In the genomic region with DNA sequence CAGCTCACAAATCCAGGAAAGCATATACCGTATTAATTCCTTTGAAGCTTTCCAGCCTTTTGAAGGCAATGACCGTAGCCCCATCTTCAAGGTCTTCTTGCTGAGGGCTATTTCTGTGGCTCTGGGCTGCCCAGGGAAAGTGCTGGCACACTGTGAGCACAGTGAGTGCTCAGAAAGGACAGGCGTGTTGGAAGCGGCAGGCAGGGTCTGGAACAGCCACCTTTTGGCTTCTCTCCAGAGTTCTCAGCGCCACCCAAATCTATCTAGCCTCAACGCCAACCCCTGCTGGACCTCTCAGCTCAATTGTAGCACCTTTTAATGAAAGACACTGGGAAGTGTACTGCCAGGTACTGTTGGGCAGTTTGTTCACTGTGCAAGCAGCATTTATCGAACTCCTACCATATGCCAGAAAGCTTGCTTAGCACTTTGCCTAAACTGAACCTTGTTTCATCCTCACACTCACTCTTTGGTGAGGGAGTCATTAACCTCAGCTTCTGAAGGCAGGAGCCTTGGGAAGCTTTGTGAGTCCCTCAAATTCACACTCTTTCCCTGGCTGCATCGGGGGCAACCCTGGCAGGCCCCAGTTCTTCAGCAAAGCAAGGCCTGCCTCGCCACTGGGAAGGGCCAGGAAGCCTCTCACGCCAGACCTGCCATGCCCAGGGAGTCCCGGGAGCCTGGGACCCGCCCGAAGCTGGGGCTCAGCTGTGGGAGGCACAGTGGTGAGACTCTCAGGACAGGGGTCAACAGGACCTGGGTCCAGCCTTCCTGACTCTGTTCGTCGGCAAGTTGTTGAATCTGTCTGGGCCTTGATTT, we compare ENCODE assay signal across 17 cellular contexts. TPM values are rescaled to one million over a fixed set of nuclear protein-coding genes. Genes with fewer than 3 reads are reported as not detected.
DNase-seq lines count a peak whose midpoint lies in the region; ATAC-seq and TF ChIP-seq lines count a peak whose summit lies in the region.
"Had no signal": no experiment of that assay in that cellular context is flagged by ENCODE, and none has a peak within 500 bp of the region (broad histone marks: within the 10 kb centered on the region; RNA-seq: fewer than 3 reads in every experiment).

No MANE protein-coding gene starts in this region.

- TF ChIP-seq POLR2A in HCT116 (IDR thresholded peaks at IDR 0.05; ENCODE audit: borderline replicate concordance, extremely low read depth, insufficient read depth, insufficient read length): no peak

- H3K9ac ChIP-seq in HCT116 (ENCODE audit: low read length) (no peak overlapping the region), trophoblast cell (ENCODE audit: low read length) (no peak overlapping the region)

- H3K9me3 ChIP-seq in HCT116 (ENCODE audit: control insufficient read depth in 1 of 2, insufficient read depth in 1 of 2, low read depth in 1 of 2, low read length in 2 of 2) (no peaks in the 10 kb centered on the region), trophoblast cell (ENCODE audit: insufficient read depth, low read depth, low read length) (no peaks in the 10 kb centered on the region)

- no peak overlapping the region for H3K4ac ChIP-seq in trophoblast cell (ENCODE audit: low read depth, low read length)

- H3K4me1 Mint-ChIP-seq in glutamatergic neuron (ENCODE audit: low read depth, unreplicated experiment): peaks cover 17% of the 10 kb centered on the region
- H3K4me1 Mint-ChIP-seq in activated naive CD8-positive, alpha-beta T cell treated with anti-CD3 and anti-CD28 coated beads, Interleukin-2, amount 50 U/mL, for 24 hours: peaks cover 24% of the 10 kb centered on the region

- no TSS peak for BruUV-seq in HCT116 (replicated peaks; lab: Mats Ljungman, UMichigan)

- peak overlapping the region; percentile 3 for H3K27ac Mint-ChIP-seq in glutamatergic neuron (ENCODE audit: unreplicated experiment)
- H3K27ac Mint-ChIP-seq in activated naive CD4-positive, alpha-beta T cell treated with anti-CD3 and anti-CD28 coated beads, Interleukin-2, amount 50 U/mL, for 72 hours: no peak overlapping the region
- H3K27ac Mint-ChIP-seq in activated naive CD8-positive, alpha-beta T cell treated with anti-CD3 and anti-CD28 coated beads, Interleukin-2, amount 50 U/mL, for 24 hours: no peak overlapping the region
- H3K27ac Mint-ChIP-seq: WTC11 had no signal

- peak overlapping the region; percentile 68 for H2BK120ac ChIP-seq in trophoblast cell (ENCODE audit: insufficient read depth, low read length, poor library complexity)

- H2AK5ac ChIP-seq in trophoblast cell (ENCODE audit: low read length): peak overlapping the region; percentile 82

- H3K27me3 Mint-ChIP-seq in glutamatergic neuron (ENCODE audit: unreplicated experiment): peaks cover 4% of the 10 kb centered on the region
- H3K27me3 Mint-ChIP-seq in activated naive CD8-positive, alpha-beta T cell treated with anti-CD3 and anti-CD28 coated beads, Interleukin-2, amount 50 U/mL, for 24 hours: no peaks in the 10 kb centered on the region

- CTCF ChIA-PET in HCT116 (lab: Charles Lee): interaction anchor here (0.7 to 4.3 kb wide), 2 partner anchors 11 to 85 kb away, joined by 3 to 33 read pairs; no protein-coding TSS in a partner anchor

- RAD21 ChIA-PET in HCT116 (lab: Charles Lee; ENCODE audit: low non-redundant PET in 1 of 2, low total read pairs in 2 of 2, uncharacterized antibody in 2 of 2, unreplicated experiment in 2 of 2): interaction anchor here in 1 of 2 experiments (1.1 kb wide), 1 partner anchor 11 kb away, joined by 4 read pairs; no protein-coding TSS in a partner anchor

- POLR2A ChIA-PET in HCT116 (lab: Charles Lee): no interaction called here

- H2AFZ ChIP-seq in HCT116 (ENCODE audit: low read depth, low read length, poor library complexity, severe bottlenecking) (no peak overlapping the region), trophoblast cell (ENCODE audit: insufficient read depth, low read length, poor library complexity) (no peak overlapping the region)

- TF ChIP-seq CTCF in HCT116 (IDR thresholded peaks at IDR 0.05 in 2 of 3, conservative IDR thresholded peaks at IDR 0.05 in 1 of 3; ENCODE audit: borderline replicate concordance in 1 of 3, insufficient read depth in 1 of 3, low read depth in 2 of 3, low read length in 2 of 3): no peak
- no peak for TF ChIP-seq CTCF in glutamatergic neuron (IDR thresholded peaks at IDR 0.05; ENCODE audit: partially characterized antibody, unreplicated experiment)
- TF ChIP-seq CTCF in coronary artery (IDR thresholded peaks at IDR 0.05): no peak

- H2BK5ac ChIP-seq in trophoblast cell (ENCODE audit: low read depth, low read length, poor library complexity): no peak overlapping the region

- peak overlapping the region; percentile 91 for H2BK12ac ChIP-seq in trophoblast cell (ENCODE audit: low read length)

- H3K36me3 ChIP-seq in HCT116 (ENCODE audit: control insufficient read depth in 1 of 2, insufficient read depth in 2 of 2, low read length in 2 of 2) (no peaks in the 10 kb centered on the region), trophoblast cell (ENCODE audit: control insufficient read depth in 1 of 2, insufficient read depth in 2 of 2, low read length in 2 of 2) (no peaks in the 10 kb centered on the region)

- no peak overlapping the region for H4K12ac ChIP-seq in trophoblast cell (ENCODE audit: low read depth, low read length)

- DNase-seq in HCT116 (ENCODE audit: low read depth, low spot score) (no peak), NCI-H446 (lab: John Stamatoyannopoulos, UW) (peak; percentile 12 to 69), glutamatergic neuron (no peak), trophoblast cell (no peak), coronary artery (ENCODE audit: low spot score) (no peak)
- no peak for DNase-seq in activated naive CD4-positive, alpha-beta T cell treated with anti-CD3 and anti-CD28 coated beads, Interleukin-2, amount 50 U/mL, for 72 hours (ENCODE audit: low spot score in 2 of 2)
- no peak for DNase-seq in activated naive CD8-positive, alpha-beta T cell treated with anti-CD3 and anti-CD28 coated beads, Interleukin-2, amount 50 U/mL, for 24 hours
- DNase-seq: amniotic stem cell; cortex of kidney; DMS53; mesendoderm; stimulated activated CD4-positive, alpha-beta T cell treated with anti-CD3 and anti-CD28 coated beads, Interleukin-4, amount 100 ng/mL, for 1 hour had no signal

- peaks cover 9% of the 10 kb centered on the region for H3K79me1 ChIP-seq in trophoblast cell (ENCODE audit: low read length)

- WGBS in trophoblast cell (ENCODE audit: extremely low coverage, insufficient coverage, insufficient read length): no CpG with 5 or more reads among the region's 15 CpGs

- TF ChIP-seq RAD21 in HCT116 (IDR thresholded peaks at IDR 0.05; ENCODE audit: low read depth): no peak

- H3K18ac ChIP-seq in trophoblast cell (ENCODE audit: low read length): no peak overlapping the region

- H4K91ac ChIP-seq in trophoblast cell (ENCODE audit: low read depth, low read length): peak overlapping the region; percentile 52

- H3K27ac ChIP-seq in HCT116 (ENCODE audit: low read depth, low read length) (no peak overlapping the region), trophoblast cell (ENCODE audit: low read depth, low read length) (no peak overlapping the region), coronary artery (peak overlapping the region in 1 of 2 donors; percentile 74)

- intact Hi-C loops in HCT116 (cut with micrococcal nuclease): no loop called here

- H3K79me2 ChIP-seq in HCT116 (ENCODE audit: insufficient read depth, low read length) (no peaks in the 10 kb centered on the region), trophoblast cell (ENCODE audit: control insufficient read depth, insufficient read depth, low read length, poor library complexity) (no peaks in the 10 kb centered on the region)

- H3K4me3 Mint-ChIP-seq in glutamatergic neuron (ENCODE audit: unreplicated experiment): no peak overlapping the region
- H3K4me3 Mint-ChIP-seq in activated naive CD8-positive, alpha-beta T cell treated with anti-CD3 and anti-CD28 coated beads, Interleukin-2, amount 50 U/mL, for 24 hours: no peak overlapping the region
- H3K4me3 Mint-ChIP-seq: neural crest cell, WTC11 had no signal

- H3K9me2 ChIP-seq in HCT116 (ENCODE audit: insufficient read depth): no peaks in the 10 kb centered on the region

- H3K9me3 Mint-ChIP-seq in glutamatergic neuron (ENCODE audit: unreplicated experiment): peaks cover 12% of the 10 kb centered on the region
- no peaks in the 10 kb centered on the region for H3K9me3 Mint-ChIP-seq in activated naive CD4-positive, alpha-beta T cell treated with anti-CD3 and anti-CD28 coated beads, Interleukin-2, amount 50 U/mL, for 72 hours
- H3K9me3 Mint-ChIP-seq in activated naive CD8-positive, alpha-beta T cell treated with anti-CD3 and anti-CD28 coated beads, Interleukin-2, amount 50 U/mL, for 24 hours: no peaks in the 10 kb centered on the region
- H3K9me3 Mint-ChIP-seq: neural crest cell had no signal

- H3K23ac ChIP-seq in trophoblast cell (ENCODE audit: low read length): no peak overlapping the region

- no peaks in the 10 kb centered on the region for H3K27me3 ChIP-seq in HCT116 (ENCODE audit: insufficient read depth, low read length)
- no peaks in the 10 kb centered on the region for H3K27me3 ChIP-seq in trophoblast cell (ENCODE audit: insufficient read depth, low read length)

- H3K4me1 ChIP-seq in HCT116 (ENCODE audit: control insufficient read depth in 1 of 2, insufficient read depth in 2 of 2, low read length in 2 of 2) (peaks cover 17 to 35% of the 10 kb centered on the region in 2 experiments), trophoblast cell (ENCODE audit: control insufficient read depth in 1 of 2, insufficient read depth in 2 of 2, low read length in 2 of 2) (peaks cover 16 to 21% of the 10 kb centered on the region in 2 experiments)

- H4K8ac ChIP-seq in trophoblast cell (ENCODE audit: low read depth, low read length): no peak overlapping the region

- no peak overlapping the region for H3K4me2 ChIP-seq in HCT116 (ENCODE audit: low read length)
- H3K4me2 ChIP-seq in trophoblast cell (ENCODE audit: low read length): no peak overlapping the region

- ATAC-seq in HCT116: no peak
- ATAC-seq in activated naive CD4-positive, alpha-beta T cell treated with anti-CD3 and anti-CD28 coated beads, Interleukin-2, amount 50 U/mL, for 72 hours: no peak
- ATAC-seq in activated naive CD8-positive, alpha-beta T cell treated with anti-CD3 and anti-CD28 coated beads, Interleukin-2, amount 50 U/mL, for 24 hours: no peak

- no peaks in the 10 kb centered on the region for H3K36me3 Mint-ChIP-seq in glutamatergic neuron (ENCODE audit: unreplicated experiment)
- H3K36me3 Mint-ChIP-seq in activated naive CD4-positive, alpha-beta T cell treated with anti-CD3 and anti-CD28 coated beads, Interleukin-2, amount 50 U/mL, for 72 hours: no peaks in the 10 kb centered on the region
- H3K36me3 Mint-ChIP-seq in activated naive CD8-positive, alpha-beta T cell treated with anti-CD3 and anti-CD28 coated beads, Interleukin-2, amount 50 U/mL, for 24 hours (ENCODE audit: low read depth): no peaks in the 10 kb centered on the region
- H3K36me3 Mint-ChIP-seq: WTC11 had no signal

- H3K14ac ChIP-seq in trophoblast cell (ENCODE audit: low read length): no peak overlapping the region

- no peaks in the 10 kb centered on the region for H4K20me1 ChIP-seq in HCT116 (ENCODE audit: insufficient read depth)

- H3K4me3 ChIP-seq in HCT116 (replicated peaks in 1 of 2; ENCODE audit: low read depth in 1 of 2, low read length in 2 of 2): no peak overlapping the region
- H3K4me3 ChIP-seq in trophoblast cell (ENCODE audit: low read depth, low read length): no peak overlapping the region
- H3K4me3 ChIP-seq in coronary artery: no peak overlapping the region

RNA-seq across cellular contexts. Expression of gene CIBAR2, which starts 13.5 kb away (rescaled TPM):
- total RNA-seq in HCT116 (2021; ENCODE audit: unreplicated experiment) (0.27 TPM), glutamatergic neuron (ENCODE audit: unreplicated experiment) (not detected)
- 0.20 and 0.21 TPM in 2 replicates for polyA plus RNA-seq in HCT116 (2012)
- polyA plus RNA-seq in trophoblast cell (2013): 0.03 TPM in 1 of 2 replicates, not detected in the other
- not detected for total RNA-seq in activated naive CD4-positive, alpha-beta T cell treated with anti-CD3 and anti-CD28 coated beads, Interleukin-2, amount 50 U/mL, for 72 hours
- total RNA-seq: activated CD8-positive, alpha-beta memory T cell treated with anti-CD3 and anti-CD28 coated beads for 36 hours; epithelial cell of proximal tubule; neural crest cell; T-helper 1 cell treated with Interleukin-12 subunit alpha and Interleukin-12 subunit beta and Interleukin-4 antibody, amounts not matched to agents 30 ng/mL and 1 ng/mL, for 36 hours; WTC11 had no signal

Comparison
In these comparisons a context has a peak if more than half of its experiments do, and no peak if none do; other contexts are left out.
1. DNase-seq: peak in NCI-H446 (2 of 2); none in HCT116 (single experiment), glutamatergic neuron (single experiment), trophoblast cell (0 of 2), coronary artery (single experiment), activated naive CD4-positive, alpha-beta T cell treated with anti-CD3 and anti-CD28 coated beads, Interleukin-2, amount 50 U/mL, for 72 hours (0 of 2) and activated naive CD8-positive, alpha-beta T cell treated with anti-CD3 and anti-CD28 coated beads, Interleukin-2, amount 50 U/mL, for 24 hours (single experiment).